ENCODE assay signal across 12 cellular contexts in genomic region chr10:16570731-16571130, GRCh38. TPM values are rescaled to one million over a fixed set of nuclear protein-coding genes. Genes with fewer than 3 reads are reported as not detected.
DNase-seq lines count a peak whose midpoint lies in the region; ATAC-seq, FAIRE-seq and TF ChIP-seq lines count a peak whose summit lies in the region.
"Had no signal": no experiment of that assay in that cellular context is flagged by ENCODE, and none has a peak within 500 bp of the region (broad histone marks: within the 10 kb centered on the region; RNA-seq: fewer than 3 reads in every experiment).

No MANE protein-coding gene starts in this region.

- no peak overlapping the region for H3K27ac Mint-ChIP-seq in nephron progenitor cell
- H3K27ac Mint-ChIP-seq: activated naive CD4-positive, alpha-beta T cell treated with anti-CD3 and anti-CD28 coated beads, Interleukin-2, amount 50 U/mL, for 72 hours; WTC11 had no signal

- peak; percentile 89 for FAIRE-seq in GM12891 (lab: Jason Lieb, UNC)

- TF ChIP-seq CTCF in nephron progenitor cell (IDR thresholded peaks at IDR 0.05): no peak

- H3K27me3 Mint-ChIP-seq in nephron progenitor cell (ENCODE audit: low read depth, poor library complexity): peaks cover 8% of the 10 kb centered on the region

- DNase-seq in GM12891 (ENCODE audit: insufficient read length, low spot score) (no peak), NCI-H1417 (lab: John Stamatoyannopoulos, UW) (no peak), RKO (ENCODE audit: low spot score) (no peak), GM19238 (ENCODE audit: insufficient read length, low spot score) (no peak), nephron progenitor cell (no peak)
- DNase-seq: effector CD4-positive, alpha-beta T cell had no signal

- TF ChIP-seq POLR2A in GM12891 (IDR thresholded peaks at IDR 0.05; ENCODE audit: low read depth, low read length): no peak

- no peak overlapping the region for H3K4me3 Mint-ChIP-seq in nephron progenitor cell
- H3K4me3 Mint-ChIP-seq: WTC11 had no signal

- no peaks in the 10 kb centered on the region for H3K9me3 Mint-ChIP-seq in nephron progenitor cell
- H3K9me3 Mint-ChIP-seq: WTC11 had no signal

- ATAC-seq in GM19351 (IDR thresholded peaks at IDR 0.05; ENCODE audit: unreplicated experiment) (peak; percentile 90), HG02763 (IDR thresholded peaks at IDR 0.05; ENCODE audit: unreplicated experiment) (peak; percentile 94), HG03460 (IDR thresholded peaks at IDR 0.05; ENCODE audit: unreplicated experiment) (peak; percentile 92)
- ATAC-seq: activated naive CD4-positive, alpha-beta T cell treated with anti-CD3 and anti-CD28 coated beads, Interleukin-2, amount 50 U/mL, for 72 hours; WTC11 had no signal

- H3K36me3 Mint-ChIP-seq in nephron progenitor cell (ENCODE audit: low read depth): no peaks in the 10 kb centered on the region
- H3K36me3 Mint-ChIP-seq: activated naive CD4-positive, alpha-beta T cell treated with anti-CD3 and anti-CD28 coated beads, Interleukin-2, amount 50 U/mL, for 72 hours; WTC11 had no signal

- peaks cover 12% of the 10 kb centered on the region for H3K4me1 Mint-ChIP-seq in nephron progenitor cell

TF ChIP-seq in GM12891, 5 proteins besides CTCF, POLR2A, EP300 and RAD21:
- TF ChIP-seq TAF1 (IDR thresholded peaks at IDR 0.05; ENCODE audit: low read depth, low read length): no peak
- TF ChIP-seq POLR2AphosphoS5 (IDR thresholded peaks at IDR 0.05; ENCODE audit: low read depth, low read length): no peak
- TF ChIP-seq PAX5 (IDR thresholded peaks at IDR 0.05; ENCODE audit: insufficient read depth, low read length, severe bottlenecking): no peak
- no peak for TF ChIP-seq SPI1 (IDR thresholded peaks at IDR 0.05; ENCODE audit: low read depth, low read length)
- no peak for TF ChIP-seq POU2F2 (IDR thresholded peaks at IDR 0.05; ENCODE audit: low read depth, low read length)

RNA-seq across cellular contexts. Expression of gene C1QL3, which starts 49.1 kb away (rescaled TPM):
- 0.08 TPM for polyA plus RNA-seq in GM12891 (2012; ENCODE audit: low read depth, missing spikeins)
- polyA plus RNA-seq: BJ had no signal
